In genomic region chr11:40467771-40468170, GRCh38 we compare ENCODE assay signal across 24 cellular contexts.
"Had no signal": no experiment of that assay in that cellular context is flagged by ENCODE, and none has a peak within 500 bp of the region (broad histone marks: within the 10 kb centered on the region; RNA-seq: fewer than 3 reads in every experiment).

No MANE protein-coding gene starts in this region.

- H3K9me3 ChIP-seq: stomach, suprapubic skin, testis, thoracic aorta, thyroid gland, tibial artery, tibial nerve, upper lobe of left lung, upper lobe of right lung, uterus, vagina had no signal

- H3K27ac ChIP-seq: stomach, suprapubic skin, testis, thoracic aorta, thyroid gland, tibial artery, tibial nerve, transverse colon, upper lobe of left lung, upper lobe of right lung, uterus, vagina had no signal

- DNase-seq: stimulated activated CD4-positive, alpha-beta T cell treated with anti-CD3 and anti-CD28 coated beads, Interleukin-2, amount 100 ng/mL, for 48 hours; stimulated activated CD4-positive, alpha-beta T cell treated with anti-CD3 and anti-CD28 coated beads, Interleukin-4, amount 100 ng/mL, for 1 hour; stimulated activated CD4-positive, alpha-beta T cell treated with anti-CD3 and anti-CD28 coated beads, Interleukin-4, amount 100 ng/mL, for 24 hours; stimulated activated CD4-positive, alpha-beta T cell treated with anti-CD3 and anti-CD28 coated beads, Interleukin-4, amount 100 ng/mL, for 4 hours; stimulated activated CD8-positive, alpha-beta memory T cell treated with anti-CD3 and anti-CD28 coated beads, Interleukin-4, amount 100 ng/mL, for 48 hours; stimulated activated naive B cell treated with anti-CD40 and anti-IgM and Interleukin-4, amounts not matched to agents 10 μg/mL and 1 μg/mL and 100 μg/mL, for 72 hours; stimulated activated naive CD4-positive, alpha-beta T cell; stimulated activated naive CD4-positive, alpha-beta T cell treated with Interleukin-2 at 50 U/mL for 16 hours; stimulated activated naive CD8-positive, alpha-beta T cell treated with anti-CD3 and anti-CD28 coated beads, Interleukin-15, amount 100 ng/mL, for 72 hours; stimulated activated naive CD8-positive, alpha-beta T cell treated with anti-CD3 and anti-CD28 coated beads, Interleukin-15, Interleukin-2, amounts not matched to agents 100 U/mL and 50 U/mL, for 24 hours; stomach; substantia nigra; testis; thyroid gland; tibial artery; transverse colon; trophoblast cell; upper lobe of left lung; upper lobe of right lung; uterus had no signal

- H3K36me3 ChIP-seq: stomach, suprapubic skin, thoracic aorta, thyroid gland, tibial artery, tibial nerve, transverse colon, upper lobe of left lung, upper lobe of right lung, uterus, vagina had no signal

- H3K4me1 ChIP-seq: stomach, suprapubic skin, testis, thyroid gland, tibial artery, tibial nerve, transverse colon, upper lobe of left lung, upper lobe of right lung, uterus, vagina had no signal

- H3K27me3 ChIP-seq: stomach, suprapubic skin, testis, thyroid gland, tibial artery, tibial nerve, transverse colon, upper lobe of left lung, upper lobe of right lung, uterus, vagina had no signal

- H3K4me3 ChIP-seq: stomach, suprapubic skin, testis, thoracic aorta, thyroid gland, tibial artery, tibial nerve, transverse colon, upper lobe of left lung, upper lobe of right lung, uterus, vagina had no signal
